ENCODE assay signal across 35 cellular contexts in genomic region chr15:76901965-76902364, GRCh38.
"Had no signal": no experiment of that assay in that cellular context is flagged by ENCODE, and none has a peak within 500 bp of the region (broad histone marks: within the 10 kb centered on the region; RNA-seq: fewer than 3 reads in every experiment).

No MANE protein-coding gene starts in this region.

- H3K4me3 Mint-ChIP-seq: activated CD4-positive, alpha-beta memory T cell treated with anti-CD3 and anti-CD28 coated beads, Interleukin-2, amount 10 ng/mL, durations not matched to agents 7 days and 5 days; activated CD8-positive, alpha-beta memory T cell treated with anti-CD3 and anti-CD28 coated beads, Interleukin-2, amount 10 ng/mL, durations not matched to agents 7 days and 5 days; activated naive CD4-positive, alpha-beta T cell treated with anti-CD3 and anti-CD28 coated beads, Interleukin-2, amount 10 ng/mL, durations not matched to agents 7 days and 5 days; activated naive CD8-positive, alpha-beta T cell; activated naive CD8-positive, alpha-beta T cell treated with anti-CD3 and anti-CD28 coated beads, Interleukin-2, amount 50 U/mL, for 24 hours; brain had no signal

- H3K9me3 ChIP-seq: MG63 had no signal

- H3K36me3 ChIP-seq: MG63 had no signal

- H3K27ac Mint-ChIP-seq: activated CD4-positive, alpha-beta memory T cell treated with anti-CD3 and anti-CD28 coated beads, Interleukin-2, amount 10 ng/mL, durations not matched to agents 7 days and 5 days; activated CD8-positive, alpha-beta memory T cell treated with anti-CD3 and anti-CD28 coated beads, Interleukin-2, amount 10 ng/mL, durations not matched to agents 7 days and 5 days; activated naive CD4-positive, alpha-beta T cell treated with anti-CD3 and anti-CD28 coated beads, Interleukin-2, amount 10 ng/mL, durations not matched to agents 7 days and 5 days; activated naive CD8-positive, alpha-beta T cell treated with anti-CD3 and anti-CD28 coated beads, Interleukin-2, amount 50 U/mL, for 24 hours; brain had no signal

- H3K4me3 ChIP-seq: MG63 had no signal

- H3K27me3 ChIP-seq: MG63 had no signal

- H3K27me3 Mint-ChIP-seq: activated CD4-positive, alpha-beta memory T cell treated with anti-CD3 and anti-CD28 coated beads, Interleukin-2, amount 10 ng/mL, durations not matched to agents 7 days and 5 days; activated naive CD4-positive, alpha-beta T cell treated with anti-CD3 and anti-CD28 coated beads, Interleukin-2, amount 10 ng/mL, durations not matched to agents 7 days and 5 days; activated naive CD8-positive, alpha-beta T cell; activated naive CD8-positive, alpha-beta T cell treated with anti-CD3 and anti-CD28 coated beads, Interleukin-2, amount 50 U/mL, for 24 hours had no signal

- H3K27ac ChIP-seq: WERI-Rb-1 had no signal

- ATAC-seq: activated CD8-positive, alpha-beta memory T cell treated with anti-CD3 and anti-CD28 coated beads, Interleukin-2, amount 10 ng/mL, durations not matched to agents 7 days and 5 days; activated naive CD8-positive, alpha-beta T cell treated with anti-CD3 and anti-CD28 coated beads, Interleukin-2, amount 50 U/mL, for 24 hours had no signal

- DNase-seq: activated CD4-positive, alpha-beta memory T cell treated with anti-CD3 and anti-CD28 coated beads, Interleukin-2, amount 10 ng/mL, durations not matched to agents 7 days and 5 days; activated CD4-positive, alpha-beta T cell treated with anti-CD3 and anti-CD28 coated beads for 1 hour; activated CD4-positive, alpha-beta T cell treated with anti-CD3 and anti-CD28 coated beads for 48 hours; activated CD4-positive, CD25-positive, alpha-beta regulatory T cell; activated CD8-positive, alpha-beta memory T cell treated with anti-CD3 and anti-CD28 coated beads for 24 hours; activated CD8-positive, alpha-beta memory T cell treated with anti-CD3 and anti-CD28 coated beads, Interleukin-2, amount 10 ng/mL, durations not matched to agents 7 days and 5 days; activated CD8-positive, alpha-beta memory T cell treated with anti-CD3 and anti-CD28 coated beads, Interleukin-2, amount 50 U/mL, for 48 hours; activated effector memory CD4-positive, alpha-beta T cell treated with Interleukin-2 at 50 U/mL for 16 hours; activated naive CD4-positive, alpha-beta T cell treated with anti-CD3 and anti-CD28 coated beads, Interleukin-2, amount 10 ng/mL, durations not matched to agents 7 days and 5 days; activated naive CD8-positive, alpha-beta T cell treated with anti-CD3 and anti-CD28 coated beads, Interleukin-2, amount 50 U/mL, for 24 hours; activated T-cell treated with anti-CD3 and anti-CD28 coated beads, Interleukin-2, amount 50 U/mL, for 48 hours; anterior cingulate cortex; caudate nucleus; cerebellar nuclear complex; Kasumi-1; MG63; NCI-H1048; NCI-H1105 treated with DMSO at 0.1 percent for 48 hours; NCI-H1436; NCI-H1694; NCI-H1930; NCI-H2081 treated with DMSO at 0.1 percent for 48 hours; NCI-H226; NCI-H446 treated with DMSO at 0.1 percent for 48 hours; NCI-H524; NCI-H69; NCI-H82; Right ventricle myocardium superior; SW 1271; T-helper 1 cell; T-helper 2 cell; T-helper 9 cell; WERI-Rb-1 had no signal

- H3K9me3 Mint-ChIP-seq: activated CD4-positive, alpha-beta memory T cell treated with anti-CD3 and anti-CD28 coated beads, Interleukin-2, amount 10 ng/mL, durations not matched to agents 7 days and 5 days; activated naive CD8-positive, alpha-beta T cell treated with anti-CD3 and anti-CD28 coated beads, Interleukin-2, amount 50 U/mL, for 24 hours had no signal
